8 cellular contexts compared by ENCODE assay signal in genomic region chr18:3869848-3870247, GRCh38.
DNase-seq lines count a peak whose midpoint lies in the region; ATAC-seq and TF ChIP-seq lines count a peak whose summit lies in the region.

No MANE protein-coding gene starts in this region.

- H3K27ac Mint-ChIP-seq in naive B cell = no peak overlapping the region

- no peak overlapping the region for H3K4me3 Mint-ChIP-seq in naive B cell

- H3K36me3 Mint-ChIP-seq in naive B cell = no peaks in the 10 kb centered on the region

- H3K27me3 Mint-ChIP-seq in naive B cell = peaks cover 11 to 32% (median 15%) of the 10 kb centered on the region in 3 donors

- DNase-seq in heart right ventricle = no peak
- DNase-seq in Right ventricle myocardium inferior (ENCODE audit: missing footprints) = no peak
- DNase-seq in NCI-H460 (ENCODE audit: extremely low read depth, low read depth) = peak; percentile 56
- peak; percentile 76 for DNase-seq in choroid plexus epithelial cell (ENCODE audit: low read depth)
- DNase-seq in naive B cell = peak; percentile 5
- no peak for DNase-seq in lower leg skin (ENCODE audit: low spot score in 2 of 2)

- no peak overlapping the region for H3K27ac ChIP-seq in heart right ventricle

- no peaks in the 10 kb centered on the region for H3K9me3 Mint-ChIP-seq in naive B cell

- no peaks in the 10 kb centered on the region for H3K27me3 ChIP-seq in heart right ventricle

- no peaks in the 10 kb centered on the region for H3K36me3 ChIP-seq in heart right ventricle

- intact Hi-C loops in heart right ventricle (cut with DNase I) (loop anchor here in 9 of 10 donors (1.0 to 10.0 kb wide), 12 partner anchors 95 to 585 kb away; no protein-coding TSS in a partner anchor), Right ventricle myocardium inferior (cut with DNase I) (loop anchor here (5.0 kb wide), 1 partner anchor 98 kb away; no protein-coding TSS in a partner anchor), lower leg skin (cut with DNase I; ENCODE audit: low total_unique reads) (no loop called here)

- no peaks in the 10 kb centered on the region for H3K4me1 Mint-ChIP-seq in naive B cell

- 18 to 22% methylated on average over 2 of the region's 2 CpGs for WGBS in heart right ventricle, 2 donors
- 39 to 45% methylated on average over 2 of the region's 2 CpGs for WGBS in lower leg skin, 2 donors

- peaks cover 0 to 26% (median 4%) of the 10 kb centered on the region in 9 donors for H3K4me1 ChIP-seq in heart right ventricle

- H3K4me3 ChIP-seq in heart right ventricle (no peak overlapping the region), choroid plexus epithelial cell (ENCODE audit: low read depth, low read length) (no peak overlapping the region), lower leg skin (ENCODE audit: low read depth, poor library complexity, severe bottlenecking) (no peak overlapping the region)

- no peaks in the 10 kb centered on the region for H3K9me3 ChIP-seq in heart right ventricle

- no peak for TF ChIP-seq POLR2A in lower leg skin (IDR thresholded peaks at IDR 0.05)

- ATAC-seq in heart right ventricle = peak in 5 of 8 donors; percentile 33 to 79 (median 61)
- ATAC-seq in Right ventricle myocardium inferior = no peak
- no peak for ATAC-seq in naive B cell (ENCODE audit: low read depth in 2 of 2)
- ATAC-seq in GM18870 (IDR thresholded peaks at IDR 0.05; ENCODE audit: unreplicated experiment) = no peak
- ATAC-seq in activated CD4-positive, CD25-positive, alpha-beta regulatory T cell treated with anti-CD3 and anti-CD28 coated beads, Interleukin-2, amount 50 U/mL, for 24 hours = no peak

- TF ChIP-seq CTCF in heart right ventricle (IDR thresholded peaks at IDR 0.05) = peak; percentile 11 to 64 (median 49)
- TF ChIP-seq CTCF in choroid plexus epithelial cell (conservative IDR thresholded peaks at IDR 0.05; ENCODE audit: low read depth, low read length) = peak; percentile 61
- no peak for TF ChIP-seq CTCF in lower leg skin (IDR thresholded peaks at IDR 0.05)

Comparison
In these comparisons a context has a peak if more than half of its experiments do, and no peak if none do; other contexts are left out.
1. ATAC-seq: peak in heart right ventricle (5 of 8); none in Right ventricle myocardium inferior (single experiment), naive B cell (0 of 2), GM18870 (single experiment) and activated CD4-positive, CD25-positive, alpha-beta regulatory T cell treated with anti-CD3 and anti-CD28 coated beads, Interleukin-2, amount 50 U/mL, for 24 hours (0 of 2).
2. DNase-seq: peak in NCI-H460 (single experiment), choroid plexus epithelial cell (single experiment) and naive B cell (single experiment); none in heart right ventricle (0 of 2), Right ventricle myocardium inferior (single experiment) and lower leg skin (0 of 2).
3. CTCF ChIP-seq: peak in heart right ventricle (9 of 9) and choroid plexus epithelial cell (single experiment); none in lower leg skin (0 of 3).